ENCODE assay signal across 8 cellular contexts in genomic region chr10:35335718-35336083, GRCh38. TPM values are rescaled to one million over a fixed set of nuclear protein-coding genes. Genes with fewer than 3 reads are reported as not detected.
DNase-seq lines count a peak whose midpoint lies in the region; ATAC-seq and TF ChIP-seq lines count a peak whose summit lies in the region.

No MANE protein-coding gene starts in this region.

- no peaks in the 10 kb centered on the region; a peak in 1 of 4 replicates for H3K36me3 ChIP-seq in HCT116 (ENCODE audit: control insufficient read depth in 1 of 2, insufficient read depth in 2 of 2, low read length in 2 of 2)
- no peaks in the 10 kb centered on the region for H3K36me3 ChIP-seq in lung (ENCODE audit: control insufficient read depth in 2 of 2, insufficient read depth in 2 of 2, low read length in 2 of 2)
- H3K36me3 ChIP-seq in tibial nerve: peaks cover 0 to 3% (median 0%) of the 10 kb centered on the region in 3 donors

- CTCF ChIA-PET in HCT116 (lab: Charles Lee): no interaction called here

- H3K4me3 ChIP-seq in HCT116 (replicated peaks in 1 of 2; ENCODE audit: low read depth in 1 of 2, low read length in 2 of 2) (peak overlapping the region; percentile 79 to 83), lung (peak overlapping the region; percentile 97), tibial nerve (peak overlapping the region; percentile 57 to 99 (median 86))

- peak overlapping the region; percentile 84 for H3K27ac ChIP-seq in HCT116 (ENCODE audit: low read depth, low read length)
- H3K27ac ChIP-seq in caudate nucleus (ENCODE audit: low read depth, low read length): peak overlapping the region; percentile 73
- peak overlapping the region; percentile 96 to 97 for H3K27ac ChIP-seq in lung (ENCODE audit: low read depth in 1 of 2, low read length in 1 of 2)
- H3K27ac ChIP-seq in tibial nerve: peak overlapping the region; percentile 2 to 90 (median 88)

- TF ChIP-seq EP300 in tibial nerve (IDR thresholded peaks at IDR 0.05): no peak

- H3K27me3 ChIP-seq in HCT116 (ENCODE audit: insufficient read depth, low read length): no peaks in the 10 kb centered on the region
- no peaks in the 10 kb centered on the region for H3K27me3 ChIP-seq in lung (ENCODE audit: control insufficient read depth, insufficient read depth)
- H3K27me3 ChIP-seq in tibial nerve: no peaks in the 10 kb centered on the region

- no peak for TF ChIP-seq RAD21 in HCT116 (IDR thresholded peaks at IDR 0.05; ENCODE audit: low read depth)

- RAD21 ChIA-PET in HCT116 (lab: Charles Lee; ENCODE audit: low non-redundant PET in 1 of 2, low total read pairs in 2 of 2, uncharacterized antibody in 2 of 2, unreplicated experiment in 2 of 2): no interaction called here

- no peak for TF ChIP-seq CTCF in HCT116 (IDR thresholded peaks at IDR 0.05 in 2 of 3, conservative IDR thresholded peaks at IDR 0.05 in 1 of 3; ENCODE audit: borderline replicate concordance in 1 of 3, insufficient read depth in 1 of 3, low read depth in 2 of 3, low read length in 2 of 3)
- TF ChIP-seq CTCF in lung (IDR thresholded peaks at IDR 0.05; ENCODE audit: control extremely low read depth, extremely low read depth): no peak
- TF ChIP-seq CTCF in tibial nerve (IDR thresholded peaks at IDR 0.05): no peak

- peak overlapping the region; percentile 86 for H3K9ac ChIP-seq in HCT116 (ENCODE audit: low read length)

- peak overlapping the region; percentile 90 for H3K4me2 ChIP-seq in HCT116 (ENCODE audit: low read length)

- peak; percentile 21 for DNase-seq in Daoy (ENCODE audit: low read depth)
- no peak for DNase-seq in HCT116 (ENCODE audit: low read depth, low spot score)
- peak; percentile 24 for DNase-seq in RPMI8226
- no peak for DNase-seq in caudate nucleus (lab: John Stamatoyannopoulos, UW)
- no peak for DNase-seq in lung (ENCODE audit: low spot score)
- no peak for DNase-seq in tibial nerve (ENCODE audit: low spot score in 2 of 2)
- no peak for DNase-seq in SKM-1 treated with dmso at 0.1 percent for 144 hours (lab: John Stamatoyannopoulos, UW; ENCODE audit: unreplicated experiment)
- no peak for DNase-seq in NK-92 treated with Interleukin-12 subunit alpha and Interleukin-12 subunit beta, amount 100 ng/mL, for 24 hours (lab: John Stamatoyannopoulos, UW)

- peaks cover 81% of the 10 kb centered on the region for H3K79me2 ChIP-seq in HCT116 (ENCODE audit: insufficient read depth, low read length)

- WGBS in lung, 2 donors: 1 to 2% methylated on average over 20 of the region's 20 CpGs
- 4 to 5% methylated on average over 20 of the region's 20 CpGs for WGBS in tibial nerve, 2 donors

- H2AFZ ChIP-seq in HCT116 (ENCODE audit: low read depth, low read length, poor library complexity, severe bottlenecking): no peak overlapping the region

- H3K9me3 ChIP-seq in HCT116 (ENCODE audit: control insufficient read depth in 1 of 2, insufficient read depth in 1 of 2, low read depth in 1 of 2, low read length in 2 of 2): no peaks in the 10 kb centered on the region
- no peaks in the 10 kb centered on the region for H3K9me3 ChIP-seq in lung (ENCODE audit: control insufficient read depth in 2 of 2, insufficient read depth in 1 of 2, low read length in 1 of 2)
- H3K9me3 ChIP-seq in tibial nerve: no peaks in the 10 kb centered on the region

- intact Hi-C loops in HCT116 (cut with micrococcal nuclease): loop anchor here (2.0 to 5.0 kb wide), 3 partner anchors 15 to 227 kb away; partner anchors contain the start of gene CREM

- ATAC-seq in HCT116 (peak; percentile 34), lung (ENCODE audit: insufficient read depth, low FRiP score) (no peak)

- no peak for TF ChIP-seq POLR2A in HCT116 (IDR thresholded peaks at IDR 0.05; ENCODE audit: borderline replicate concordance, extremely low read depth, insufficient read depth, insufficient read length)
- TF ChIP-seq POLR2A in tibial nerve (IDR thresholded peaks at IDR 0.05): no peak

- H3K9me2 ChIP-seq in HCT116 (ENCODE audit: insufficient read depth): no peaks in the 10 kb centered on the region

- H3K4me1 ChIP-seq in HCT116 (ENCODE audit: control insufficient read depth in 1 of 2, insufficient read depth in 2 of 2, low read length in 2 of 2): peaks cover 23 to 56% of the 10 kb centered on the region in 2 experiments
- H3K4me1 ChIP-seq in lung (ENCODE audit: control insufficient read depth in 2 of 2, insufficient read depth in 2 of 2, low read length in 2 of 2): peaks cover 14 to 39% of the 10 kb centered on the region in 2 donors
- H3K4me1 ChIP-seq in tibial nerve: peaks cover 0 to 71% (median 28%) of the 10 kb centered on the region in 4 donors

- POLR2A ChIA-PET in HCT116 (lab: Charles Lee): no interaction called here

- peaks cover 24% of the 10 kb centered on the region; the same call in 1 of the 2 replicates for H4K20me1 ChIP-seq in HCT116 (ENCODE audit: insufficient read depth)

- BruUV-seq in HCT116 (replicated peaks; lab: Mats Ljungman, UMichigan): no TSS peak

TF ChIP-seq in HCT116, 20 proteins besides CTCF, POLR2A, EP300 and RAD21:
- no peak for TF ChIP-seq JUND (IDR thresholded peaks at IDR 0.05)
- peak; percentile 58; the same call in 1 of the 2 replicates for TF ChIP-seq CBX3 (IDR thresholded peaks at IDR 0.05; ENCODE audit: low read depth)

RNA-seq across cellular contexts. Expression of gene CCNY, which starts 0.6 kb away (rescaled TPM):
- 26.9 and 40.1 TPM in 2 replicates for total RNA-seq in Daoy (2014; rRNA removed; shearing (Covaris generic))
- total RNA-seq in HCT116 (2021; ENCODE audit: unreplicated experiment) (62.2 TPM), lung (10 to 100 TPM; 43.4 to 63.0 TPM), tibial nerve (10 to 100 TPM; 24.3 to 27.6 (median 26.5) TPM)
- polyA plus RNA-seq in HCT116 (2012): 40.6 and 42.8 TPM in 2 replicates
- polyA plus RNA-seq in lung: 10 to 100 TPM; 26.6 to 34.3 TPM

Comparison
In these comparisons a context has a peak if more than half of its experiments do, and no peak if none do; other contexts are left out.
1. DNase-seq: peak in Daoy (single experiment) and RPMI8226 (single experiment); none in HCT116 (single experiment), caudate nucleus (0 of 61), lung (single experiment), tibial nerve (0 of 2), SKM-1 treated with dmso at 0.1 percent for 144 hours (single experiment) and NK-92 treated with Interleukin-12 subunit alpha and Interleukin-12 subunit beta, amount 100 ng/mL, for 24 hours (single experiment).
2. Peak in every context shown above with its lines, with median percentiles within 50 percentile points of each other: H3K27ac ChIP-seq and H3K4me3 ChIP-seq.